In the genomic region with DNA sequence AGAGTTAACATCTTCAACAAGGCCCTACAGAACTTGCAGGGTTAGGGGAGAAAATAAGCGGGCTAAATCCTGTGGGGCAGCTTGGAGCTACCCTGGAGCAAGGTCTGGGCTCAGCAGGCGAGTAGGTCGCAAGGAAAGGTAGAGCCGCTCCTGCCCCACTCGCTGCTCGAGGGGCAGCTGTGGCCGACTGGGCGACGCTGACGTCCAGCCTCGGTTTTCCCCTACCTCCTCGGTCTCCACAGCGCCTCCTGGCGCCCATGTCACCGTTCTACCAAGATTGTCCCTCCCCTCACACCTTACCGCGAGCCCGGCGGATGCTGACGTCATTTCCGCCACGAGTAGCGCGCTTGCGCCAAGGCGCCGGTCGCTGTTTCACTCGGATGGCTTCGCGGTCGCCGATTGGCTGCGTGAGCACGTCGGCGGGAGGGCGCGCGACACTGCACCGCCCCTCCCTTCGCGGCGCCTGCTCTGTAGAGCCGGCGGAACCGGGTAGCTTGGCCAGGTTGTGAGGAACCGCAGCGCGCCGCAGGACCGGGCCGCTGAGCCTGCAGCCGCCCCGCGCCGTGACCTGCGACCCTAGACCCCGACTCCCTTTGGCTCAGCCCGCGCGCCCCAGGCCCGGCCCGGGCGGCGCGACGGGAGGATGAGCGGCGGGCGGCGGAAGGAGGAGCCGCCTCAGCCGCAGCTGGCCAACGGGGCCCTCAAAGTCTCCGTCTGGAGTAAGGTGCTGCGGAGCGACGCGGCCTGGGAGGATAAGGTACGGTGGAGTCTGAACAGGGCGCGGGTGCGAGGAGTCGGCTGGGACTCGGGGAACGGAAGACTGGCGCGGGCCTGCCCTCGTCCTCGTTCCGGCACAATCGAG, we compare ENCODE assay signal across 1 cellular context.
A peak's percentile ranks its signal among the peaks of the same experiment; 100 is the strongest.
TF ChIP-seq lines count a peak whose summit lies in the region.

A gene with protein sequence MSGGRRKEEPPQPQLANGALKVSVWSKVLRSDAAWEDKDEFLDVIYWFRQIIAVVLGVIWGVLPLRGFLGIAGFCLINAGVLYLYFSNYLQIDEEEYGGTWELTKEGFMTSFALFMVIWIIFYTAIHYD (plus strand): TSS at position 471 of the 862 bp plus-strand sequence. CDS start 173 bp downstream, at position 644.

TF ChIP-seq in GM12878, 131 proteins besides CTCF, POLR2A, EP300 and RAD21 (continued from another document and continues in another):
- TF ChIP-seq, protein P1, sequence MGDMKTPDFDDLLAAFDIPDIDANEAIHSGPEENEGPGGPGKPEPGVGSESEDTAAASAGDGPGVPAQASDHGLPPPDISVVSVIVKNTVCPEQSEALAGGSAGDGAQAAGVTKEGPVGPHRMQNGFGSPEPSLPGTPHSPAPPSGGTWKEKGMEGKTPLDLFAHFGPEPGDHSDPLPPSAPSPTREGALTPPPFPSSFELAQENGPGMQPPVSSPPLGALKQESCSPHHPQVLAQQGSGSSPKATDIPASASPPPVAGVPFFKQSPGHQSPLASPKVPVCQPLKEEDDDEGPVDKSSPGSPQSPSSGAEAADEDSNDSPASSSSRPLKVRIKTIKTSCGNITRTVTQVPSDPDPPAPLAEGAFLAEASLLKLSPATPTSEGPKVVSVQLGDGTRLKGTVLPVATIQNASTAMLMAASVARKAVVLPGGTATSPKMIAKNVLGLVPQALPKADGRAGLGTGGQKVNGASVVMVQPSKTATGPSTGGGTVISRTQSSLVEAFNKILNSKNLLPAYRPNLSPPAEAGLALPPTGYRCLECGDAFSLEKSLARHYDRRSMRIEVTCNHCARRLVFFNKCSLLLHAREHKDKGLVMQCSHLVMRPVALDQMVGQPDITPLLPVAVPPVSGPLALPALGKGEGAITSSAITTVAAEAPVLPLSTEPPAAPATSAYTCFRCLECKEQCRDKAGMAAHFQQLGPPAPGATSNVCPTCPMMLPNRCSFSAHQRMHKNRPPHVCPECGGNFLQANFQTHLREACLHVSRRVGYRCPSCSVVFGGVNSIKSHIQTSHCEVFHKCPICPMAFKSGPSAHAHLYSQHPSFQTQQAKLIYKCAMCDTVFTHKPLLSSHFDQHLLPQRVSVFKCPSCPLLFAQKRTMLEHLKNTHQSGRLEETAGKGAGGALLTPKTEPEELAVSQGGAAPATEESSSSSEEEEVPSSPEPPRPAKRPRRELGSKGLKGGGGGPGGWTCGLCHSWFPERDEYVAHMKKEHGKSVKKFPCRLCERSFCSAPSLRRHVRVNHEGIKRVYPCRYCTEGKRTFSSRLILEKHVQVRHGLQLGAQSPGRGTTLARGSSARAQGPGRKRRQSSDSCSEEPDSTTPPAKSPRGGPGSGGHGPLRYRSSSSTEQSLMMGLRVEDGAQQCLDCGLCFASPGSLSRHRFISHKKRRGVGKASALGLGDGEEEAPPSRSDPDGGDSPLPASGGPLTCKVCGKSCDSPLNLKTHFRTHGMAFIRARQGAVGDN (IDR thresholded peaks at IDR 0.05): peak; percentile 75
- TF ChIP-seq NR2C2 (IDR thresholded peaks at IDR 0.05; ENCODE audit: borderline replicate concordance, control insufficient read depth, insufficient read length, low read depth) (no peak), RFX5 (IDR thresholded peaks at IDR 0.05; ENCODE audit: low read depth, low read length) (peak; percentile 81; the same call in 1 of the 2 replicates), CEBPB (IDR thresholded peaks at IDR 0.05; ENCODE audit: borderline replicate concordance in 1 of 2, low read depth in 2 of 2, low read length in 2 of 2) (no peak), IKZF1 (conservative IDR thresholded peaks at IDR 0.05) (peak; percentile 96), MYC (IDR thresholded peaks at IDR 0.05; ENCODE audit: insufficient read depth, insufficient read length, insufficient replicate concordance, low read length, severe bottlenecking) (no peak), RELA (IDR thresholded peaks at IDR 0.05; ENCODE audit: borderline replicate concordance, partially characterized antibody) (peak; percentile 90), SIN3A (IDR thresholded peaks at IDR 0.05; ENCODE audit: low read depth, low read length) (peak; percentile 77; the same call in 1 of the 2 replicates), RAD51 (IDR thresholded peaks at IDR 0.05) (no peak), SUZ12 (IDR thresholded peaks at IDR 0.05; ENCODE audit: unreplicated experiment) (no peak), RUNX3 (IDR thresholded peaks at IDR 0.05; ENCODE audit: low read length) (peak; percentile 69), STAT1 (conservative IDR thresholded peaks at IDR 0.05) (no peak), SREBF1 (IDR thresholded peaks at IDR 0.05; ENCODE audit: low read length) (peak; percentile 33; the same call in 1 of the 2 replicates), TCF12 (IDR thresholded peaks at IDR 0.05; ENCODE audit: low read depth, low read length) (peak; percentile 62; the same call in 1 of the 2 replicates), NFYA (IDR thresholded peaks at IDR 0.05; ENCODE audit: borderline replicate concordance, low read depth, low read length) (no peak), RBBP5 (conservative IDR thresholded peaks at IDR 0.05) (no peak), POLR2AphosphoS2 (IDR thresholded peaks at IDR 0.05; ENCODE audit: low read depth, low read length) (peak; percentile 77), FOXK2 (IDR thresholded peaks at IDR 0.05) (peak; percentile 51; the same call in 1 of the 2 replicates), MXI1 (IDR thresholded peaks at IDR 0.05; ENCODE audit: low read depth, low read length) (peak; percentile 76), RCOR1 (conservative IDR thresholded peaks at IDR 0.05; ENCODE audit: low read depth, low read length) (no peak), SMAD1 (IDR thresholded peaks at IDR 0.05; ENCODE audit: low read depth, partially characterized antibody) (peak; percentile 94), BACH1 (IDR thresholded peaks at IDR 0.05; ENCODE audit: borderline replicate concordance) (peak; percentile 60)
- TF ChIP-seq, protein P2, sequence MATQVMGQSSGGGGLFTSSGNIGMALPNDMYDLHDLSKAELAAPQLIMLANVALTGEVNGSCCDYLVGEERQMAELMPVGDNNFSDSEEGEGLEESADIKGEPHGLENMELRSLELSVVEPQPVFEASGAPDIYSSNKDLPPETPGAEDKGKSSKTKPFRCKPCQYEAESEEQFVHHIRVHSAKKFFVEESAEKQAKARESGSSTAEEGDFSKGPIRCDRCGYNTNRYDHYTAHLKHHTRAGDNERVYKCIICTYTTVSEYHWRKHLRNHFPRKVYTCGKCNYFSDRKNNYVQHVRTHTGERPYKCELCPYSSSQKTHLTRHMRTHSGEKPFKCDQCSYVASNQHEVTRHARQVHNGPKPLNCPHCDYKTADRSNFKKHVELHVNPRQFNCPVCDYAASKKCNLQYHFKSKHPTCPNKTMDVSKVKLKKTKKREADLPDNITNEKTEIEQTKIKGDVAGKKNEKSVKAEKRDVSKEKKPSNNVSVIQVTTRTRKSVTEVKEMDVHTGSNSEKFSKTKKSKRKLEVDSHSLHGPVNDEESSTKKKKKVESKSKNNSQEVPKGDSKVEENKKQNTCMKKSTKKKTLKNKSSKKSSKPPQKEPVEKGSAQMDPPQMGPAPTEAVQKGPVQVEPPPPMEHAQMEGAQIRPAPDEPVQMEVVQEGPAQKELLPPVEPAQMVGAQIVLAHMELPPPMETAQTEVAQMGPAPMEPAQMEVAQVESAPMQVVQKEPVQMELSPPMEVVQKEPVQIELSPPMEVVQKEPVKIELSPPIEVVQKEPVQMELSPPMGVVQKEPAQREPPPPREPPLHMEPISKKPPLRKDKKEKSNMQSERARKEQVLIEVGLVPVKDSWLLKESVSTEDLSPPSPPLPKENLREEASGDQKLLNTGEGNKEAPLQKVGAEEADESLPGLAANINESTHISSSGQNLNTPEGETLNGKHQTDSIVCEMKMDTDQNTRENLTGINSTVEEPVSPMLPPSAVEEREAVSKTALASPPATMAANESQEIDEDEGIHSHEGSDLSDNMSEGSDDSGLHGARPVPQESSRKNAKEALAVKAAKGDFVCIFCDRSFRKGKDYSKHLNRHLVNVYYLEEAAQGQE (IDR thresholded peaks at IDR 0.05; ENCODE audit: low read depth, low read length): 0 out of 2 replicates have a peak, but pooled peaks have one; percentile 27
- TF ChIP-seq, protein P3, sequence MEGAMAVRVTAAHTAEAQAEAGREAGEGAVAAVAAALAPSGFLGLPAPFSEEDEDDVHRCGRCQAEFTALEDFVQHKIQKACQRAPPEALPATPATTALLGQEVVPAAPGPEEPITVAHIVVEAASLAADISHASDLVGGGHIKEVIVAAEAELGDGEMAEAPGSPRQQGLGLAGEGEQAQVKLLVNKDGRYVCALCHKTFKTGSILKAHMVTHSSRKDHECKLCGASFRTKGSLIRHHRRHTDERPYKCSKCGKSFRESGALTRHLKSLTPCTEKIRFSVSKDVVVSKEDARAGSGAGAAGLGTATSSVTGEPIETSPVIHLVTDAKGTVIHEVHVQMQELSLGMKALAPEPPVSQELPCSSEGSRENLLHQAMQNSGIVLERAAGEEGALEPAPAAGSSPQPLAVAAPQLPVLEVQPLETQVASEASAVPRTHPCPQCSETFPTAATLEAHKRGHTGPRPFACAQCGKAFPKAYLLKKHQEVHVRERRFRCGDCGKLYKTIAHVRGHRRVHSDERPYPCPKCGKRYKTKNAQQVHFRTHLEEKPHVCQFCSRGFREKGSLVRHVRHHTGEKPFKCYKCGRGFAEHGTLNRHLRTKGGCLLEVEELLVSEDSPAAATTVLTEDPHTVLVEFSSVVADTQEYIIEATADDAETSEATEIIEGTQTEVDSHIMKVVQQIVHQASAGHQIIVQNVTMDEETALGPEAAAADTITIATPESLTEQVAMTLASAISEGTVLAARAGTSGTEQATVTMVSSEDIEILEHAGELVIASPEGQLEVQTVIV (IDR thresholded peaks at IDR 0.05; ENCODE audit: borderline replicate concordance, partially characterized antibody): no peak
- TF ChIP-seq, protein P4, sequence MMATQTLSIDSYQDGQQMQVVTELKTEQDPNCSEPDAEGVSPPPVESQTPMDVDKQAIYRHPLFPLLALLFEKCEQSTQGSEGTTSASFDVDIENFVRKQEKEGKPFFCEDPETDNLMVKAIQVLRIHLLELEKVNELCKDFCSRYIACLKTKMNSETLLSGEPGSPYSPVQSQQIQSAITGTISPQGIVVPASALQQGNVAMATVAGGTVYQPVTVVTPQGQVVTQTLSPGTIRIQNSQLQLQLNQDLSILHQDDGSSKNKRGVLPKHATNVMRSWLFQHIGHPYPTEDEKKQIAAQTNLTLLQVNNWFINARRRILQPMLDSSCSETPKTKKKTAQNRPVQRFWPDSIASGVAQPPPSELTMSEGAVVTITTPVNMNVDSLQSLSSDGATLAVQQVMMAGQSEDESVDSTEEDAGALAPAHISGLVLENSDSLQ (IDR thresholded peaks at IDR 0.05): peak; percentile 82
- TF ChIP-seq, protein P5, sequence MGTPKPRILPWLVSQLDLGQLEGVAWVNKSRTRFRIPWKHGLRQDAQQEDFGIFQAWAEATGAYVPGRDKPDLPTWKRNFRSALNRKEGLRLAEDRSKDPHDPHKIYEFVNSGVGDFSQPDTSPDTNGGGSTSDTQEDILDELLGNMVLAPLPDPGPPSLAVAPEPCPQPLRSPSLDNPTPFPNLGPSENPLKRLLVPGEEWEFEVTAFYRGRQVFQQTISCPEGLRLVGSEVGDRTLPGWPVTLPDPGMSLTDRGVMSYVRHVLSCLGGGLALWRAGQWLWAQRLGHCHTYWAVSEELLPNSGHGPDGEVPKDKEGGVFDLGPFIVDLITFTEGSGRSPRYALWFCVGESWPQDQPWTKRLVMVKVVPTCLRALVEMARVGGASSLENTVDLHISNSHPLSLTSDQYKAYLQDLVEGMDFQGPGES (IDR thresholded peaks at IDR 0.05): no peak; the same call in 1 of the 2 replicates
- TF ChIP-seq, protein P6, sequence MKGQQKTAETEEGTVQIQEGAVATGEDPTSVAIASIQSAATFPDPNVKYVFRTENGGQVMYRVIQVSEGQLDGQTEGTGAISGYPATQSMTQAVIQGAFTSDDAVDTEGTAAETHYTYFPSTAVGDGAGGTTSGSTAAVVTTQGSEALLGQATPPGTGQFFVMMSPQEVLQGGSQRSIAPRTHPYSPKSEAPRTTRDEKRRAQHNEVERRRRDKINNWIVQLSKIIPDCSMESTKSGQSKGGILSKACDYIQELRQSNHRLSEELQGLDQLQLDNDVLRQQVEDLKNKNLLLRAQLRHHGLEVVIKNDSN (IDR thresholded peaks at IDR 0.05; ENCODE audit: borderline replicate concordance, extremely low read length, insufficient read depth, low read depth, low read length): no peak
- TF ChIP-seq, protein P7, sequence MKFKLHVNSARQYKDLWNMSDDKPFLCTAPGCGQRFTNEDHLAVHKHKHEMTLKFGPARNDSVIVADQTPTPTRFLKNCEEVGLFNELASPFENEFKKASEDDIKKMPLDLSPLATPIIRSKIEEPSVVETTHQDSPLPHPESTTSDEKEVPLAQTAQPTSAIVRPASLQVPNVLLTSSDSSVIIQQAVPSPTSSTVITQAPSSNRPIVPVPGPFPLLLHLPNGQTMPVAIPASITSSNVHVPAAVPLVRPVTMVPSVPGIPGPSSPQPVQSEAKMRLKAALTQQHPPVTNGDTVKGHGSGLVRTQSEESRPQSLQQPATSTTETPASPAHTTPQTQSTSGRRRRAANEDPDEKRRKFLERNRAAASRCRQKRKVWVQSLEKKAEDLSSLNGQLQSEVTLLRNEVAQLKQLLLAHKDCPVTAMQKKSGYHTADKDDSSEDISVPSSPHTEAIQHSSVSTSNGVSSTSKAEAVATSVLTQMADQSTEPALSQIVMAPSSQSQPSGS (IDR thresholded peaks at IDR 0.05; ENCODE audit: low read length): peak; percentile 65
- TF ChIP-seq, protein P8, sequence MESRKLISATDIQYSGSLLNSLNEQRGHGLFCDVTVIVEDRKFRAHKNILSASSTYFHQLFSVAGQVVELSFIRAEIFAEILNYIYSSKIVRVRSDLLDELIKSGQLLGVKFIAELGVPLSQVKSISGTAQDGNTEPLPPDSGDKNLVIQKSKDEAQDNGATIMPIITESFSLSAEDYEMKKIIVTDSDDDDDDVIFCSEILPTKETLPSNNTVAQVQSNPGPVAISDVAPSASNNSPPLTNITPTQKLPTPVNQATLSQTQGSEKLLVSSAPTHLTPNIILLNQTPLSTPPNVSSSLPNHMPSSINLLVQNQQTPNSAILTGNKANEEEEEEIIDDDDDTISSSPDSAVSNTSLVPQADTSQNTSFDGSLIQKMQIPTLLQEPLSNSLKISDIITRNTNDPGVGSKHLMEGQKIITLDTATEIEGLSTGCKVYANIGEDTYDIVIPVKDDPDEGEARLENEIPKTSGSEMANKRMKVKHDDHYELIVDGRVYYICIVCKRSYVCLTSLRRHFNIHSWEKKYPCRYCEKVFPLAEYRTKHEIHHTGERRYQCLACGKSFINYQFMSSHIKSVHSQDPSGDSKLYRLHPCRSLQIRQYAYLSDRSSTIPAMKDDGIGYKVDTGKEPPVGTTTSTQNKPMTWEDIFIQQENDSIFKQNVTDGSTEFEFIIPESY (IDR thresholded peaks at IDR 0.05): no peak
- TF ChIP-seq, protein P9, sequence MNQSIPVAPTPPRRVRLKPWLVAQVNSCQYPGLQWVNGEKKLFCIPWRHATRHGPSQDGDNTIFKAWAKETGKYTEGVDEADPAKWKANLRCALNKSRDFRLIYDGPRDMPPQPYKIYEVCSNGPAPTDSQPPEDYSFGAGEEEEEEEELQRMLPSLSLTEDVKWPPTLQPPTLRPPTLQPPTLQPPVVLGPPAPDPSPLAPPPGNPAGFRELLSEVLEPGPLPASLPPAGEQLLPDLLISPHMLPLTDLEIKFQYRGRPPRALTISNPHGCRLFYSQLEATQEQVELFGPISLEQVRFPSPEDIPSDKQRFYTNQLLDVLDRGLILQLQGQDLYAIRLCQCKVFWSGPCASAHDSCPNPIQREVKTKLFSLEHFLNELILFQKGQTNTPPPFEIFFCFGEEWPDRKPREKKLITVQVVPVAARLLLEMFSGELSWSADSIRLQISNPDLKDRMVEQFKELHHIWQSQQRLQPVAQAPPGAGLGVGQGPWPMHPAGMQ (IDR thresholded peaks at IDR 0.05; ENCODE audit: borderline replicate concordance): no peak
- TF ChIP-seq, protein P10, sequence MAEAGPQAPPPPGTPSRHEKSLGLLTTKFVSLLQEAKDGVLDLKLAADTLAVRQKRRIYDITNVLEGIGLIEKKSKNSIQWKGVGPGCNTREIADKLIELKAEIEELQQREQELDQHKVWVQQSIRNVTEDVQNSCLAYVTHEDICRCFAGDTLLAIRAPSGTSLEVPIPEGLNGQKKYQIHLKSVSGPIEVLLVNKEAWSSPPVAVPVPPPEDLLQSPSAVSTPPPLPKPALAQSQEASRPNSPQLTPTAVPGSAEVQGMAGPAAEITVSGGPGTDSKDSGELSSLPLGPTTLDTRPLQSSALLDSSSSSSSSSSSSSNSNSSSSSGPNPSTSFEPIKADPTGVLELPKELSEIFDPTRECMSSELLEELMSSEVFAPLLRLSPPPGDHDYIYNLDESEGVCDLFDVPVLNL (IDR thresholded peaks at IDR 0.05; ENCODE audit: low read depth, low read length): no peak
